In the genomic region with DNA sequence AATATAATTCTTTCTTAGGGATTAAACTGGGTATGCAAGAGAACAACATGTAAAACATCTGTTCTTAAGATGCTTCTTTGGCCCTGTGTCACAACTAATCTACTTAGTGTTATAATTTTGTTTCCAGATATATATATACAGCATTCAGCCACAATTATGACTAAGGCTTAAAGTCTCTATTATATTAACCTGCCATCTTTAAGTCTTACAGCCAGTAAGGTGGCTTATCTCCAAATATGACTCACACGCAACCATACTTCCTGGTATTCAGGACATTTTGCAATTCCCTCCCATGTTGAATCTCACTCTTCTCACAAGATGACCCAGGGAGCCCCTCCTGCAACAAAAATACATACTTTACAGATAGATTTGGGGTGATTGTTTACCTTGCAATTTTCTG, we compare ENCODE assay signal across 15 cellular contexts. TPM values are rescaled to one million over a fixed set of nuclear protein-coding genes. Genes with fewer than 3 reads are reported as not detected.
DNase-seq lines count a peak whose midpoint lies in the region; ATAC-seq, FAIRE-seq and TF ChIP-seq lines count a peak whose summit lies in the region.
"Had no signal": no experiment of that assay in that cellular context is flagged by ENCODE, and none has a peak within 500 bp of the region (broad histone marks: within the 10 kb centered on the region; RNA-seq: fewer than 3 reads in every experiment).

No MANE protein-coding gene starts in this region.

- POLR2A ChIA-PET in AG04450 (lab: Yijun Ruan, JAX): no interaction called here
- POLR2A ChIA-PET in CD4-positive, alpha-beta memory T cell (lab: Charles Lee; ENCODE audit: partially characterized antibody): no interaction called here

- no peak for FAIRE-seq in RCC 7860 (lab: Jason Lieb, UNC)
- FAIRE-seq: G401.6 had no signal

- no peak overlapping the region for H3K27ac Mint-ChIP-seq in CD4-positive, alpha-beta memory T cell

- TF ChIP-seq CTCF in AG04450 (IDR thresholded peaks at IDR 0.05; ENCODE audit: low read depth, low read length): no peak
- no peak for TF ChIP-seq CTCF in fibroblast of mammary gland (conservative IDR thresholded peaks at IDR 0.05; ENCODE audit: control insufficient read depth, insufficient read depth, low read depth, low read length)

- H3K9me3 Mint-ChIP-seq in CD4-positive, alpha-beta memory T cell: no peaks in the 10 kb centered on the region

- H3K27ac ChIP-seq in AG04450 (ENCODE audit: low read depth, low read length): no peak overlapping the region
- H3K27ac ChIP-seq in CD4-positive, alpha-beta memory T cell (ENCODE audit: low read depth, low read length): no peak overlapping the region

- no peaks in the 10 kb centered on the region for H3K36me3 Mint-ChIP-seq in CD4-positive, alpha-beta memory T cell

- no peaks in the 10 kb centered on the region for H3K4me1 ChIP-seq in CD4-positive, alpha-beta memory T cell (ENCODE audit: insufficient read depth, low read length)

- H3K4me3 ChIP-seq in AG04450 (ENCODE audit: low read depth, low read length) (no peak overlapping the region), fibroblast of mammary gland (ENCODE audit: control insufficient read depth, low read depth, low read length) (no peak overlapping the region)
- no peak overlapping the region for H3K4me3 ChIP-seq in CD4-positive, alpha-beta memory T cell (ENCODE audit: low read length in 2 of 2)
- H3K4me3 ChIP-seq: lung had no signal

- peaks cover 2 to 4% of the 10 kb centered on the region in 2 donors for H3K27me3 Mint-ChIP-seq in CD4-positive, alpha-beta memory T cell

- no peaks in the 10 kb centered on the region for H3K27me3 ChIP-seq in AG04450 (ENCODE audit: control insufficient read depth, insufficient read depth, low read length)
- H3K27me3 ChIP-seq in CD4-positive, alpha-beta memory T cell (ENCODE audit: insufficient read depth, low read length): peaks cover 3% of the 10 kb centered on the region

- CTCF ChIA-PET in AG04450 (lab: Charles Lee): interaction anchor here (1.2 to 4.3 kb wide), 2 partner anchors 19 to 122 kb away, joined by 5 to 52 read pairs; no protein-coding TSS in a partner anchor
- CTCF ChIA-PET in CD4-positive, alpha-beta memory T cell (lab: Charles Lee; ENCODE audit: partially characterized antibody): interaction anchor here (0.9 to 3.6 kb wide), 4 partner anchors 11 to 53 kb away, joined by 3 to 48 read pairs (median 4); no protein-coding TSS in a partner anchor

- ATAC-seq in SK-N-SH treated with all-trans-retinoic acid at 6 μM for 48 hours: no peak

- no peak overlapping the region for H3K4me3 Mint-ChIP-seq in CD4-positive, alpha-beta memory T cell

- H3K9me3 ChIP-seq in AG04450 (ENCODE audit: control insufficient read depth, insufficient read depth, low read length): no peaks in the 10 kb centered on the region
- H3K9me3 ChIP-seq in CD4-positive, alpha-beta memory T cell (ENCODE audit: control insufficient read depth in 1 of 2, low read length in 2 of 2): no peaks in the 10 kb centered on the region

- DNase-seq in AG04450 (ENCODE audit: low read depth, low spot score): peak; percentile 83
- DNase-seq in HPDE6-E6E7 (ENCODE audit: extremely low spot score): peak; percentile 11
- DNase-seq in fibroblast of mammary gland (ENCODE audit: low read depth): peak; percentile 88
- no peak for DNase-seq in CD4-positive, alpha-beta memory T cell
- no peak for DNase-seq in RCC 7860 (ENCODE audit: low spot score)
- no peak for DNase-seq in cerebellum (ENCODE audit: low spot score)
- DNase-seq in HK-2 (ENCODE audit: unreplicated experiment): no peak
- DNase-seq: ACHN; head of caudate nucleus; KG1; SHP77 treated with DMSO at 0.1 percent for 48 hours; stimulated activated CD4-positive, alpha-beta T cell treated with anti-CD3 and anti-CD28 coated beads, Interleukin-4, amount 100 ng/mL, for 24 hours had no signal

- no peaks in the 10 kb centered on the region for H3K36me3 ChIP-seq in CD4-positive, alpha-beta memory T cell (ENCODE audit: insufficient read depth, low read length)

- intact Hi-C loops in CD4-positive, alpha-beta memory T cell (cut with micrococcal nuclease): no loop called here

- no peaks in the 10 kb centered on the region for H3K4me1 Mint-ChIP-seq in CD4-positive, alpha-beta memory T cell

TF ChIP-seq in SK-N-SH treated with all-trans-retinoic acid at 6 μM for 48 hours, 23 proteins besides CTCF, POLR2A, EP300 and RAD21:
- TF ChIP-seq ISL1 (CRISPR knock-in tag; IDR thresholded peaks at IDR 0.05) (0 out of 2 replicates have a peak, but pooled peaks have one; percentile 21), ARNTL (CRISPR knock-in tag; IDR thresholded peaks at IDR 0.05; ENCODE audit: borderline replicate concordance, low read depth) (no peak), ZFP3 (CRISPR knock-in tag; IDR thresholded peaks at IDR 0.05) (0 out of 2 replicates have a peak, but pooled peaks have one; percentile 29)
- TF ChIP-seq, protein P1, sequence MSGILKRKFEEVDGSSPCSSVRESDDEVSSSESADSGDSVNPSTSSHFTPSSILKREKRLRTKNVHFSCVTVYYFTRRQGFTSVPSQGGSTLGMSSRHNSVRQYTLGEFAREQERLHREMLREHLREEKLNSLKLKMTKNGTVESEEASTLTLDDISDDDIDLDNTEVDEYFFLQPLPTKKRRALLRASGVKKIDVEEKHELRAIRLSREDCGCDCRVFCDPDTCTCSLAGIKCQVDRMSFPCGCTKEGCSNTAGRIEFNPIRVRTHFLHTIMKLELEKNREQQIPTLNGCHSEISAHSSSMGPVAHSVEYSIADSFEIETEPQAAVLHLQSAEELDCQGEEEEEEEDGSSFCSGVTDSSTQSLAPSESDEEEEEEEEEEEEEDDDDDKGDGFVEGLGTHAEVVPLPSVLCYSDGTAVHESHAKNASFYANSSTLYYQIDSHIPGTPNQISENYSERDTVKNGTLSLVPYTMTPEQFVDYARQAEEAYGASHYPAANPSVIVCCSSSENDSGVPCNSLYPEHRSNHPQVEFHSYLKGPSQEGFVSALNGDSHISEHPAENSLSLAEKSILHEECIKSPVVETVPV (CRISPR knock-in tag; IDR thresholded peaks at IDR 0.05): no peak

RNA-seq across cellular contexts. Expression of a gene that starts 6.6 kb away (rescaled TPM):
- polyA plus RNA-seq in AG04450 (2011; rRNA removed): 1.9 and 2.0 TPM in 2 replicates
- polyA minus RNA-seq in AG04450 (2011; rRNA and poly(A)+ RNA removed): 1.4 and 5.3 TPM in 2 replicates
- total RNA-seq in CD4-positive, alpha-beta memory T cell: 10 to 100 TPM in 1 of 2 experiments, 1 to 10 TPM in 1; 8.3 to 10.8 TPM
- 1 to 10 TPM; 1.6 to 5.9 TPM for polyA plus RNA-seq in CD4-positive, alpha-beta memory T cell
- total RNA-seq in cerebellum: 9.0 TPM

Comparison
In these comparisons a context has a peak if more than half of its experiments do, and no peak if none do; other contexts are left out.
1. DNase-seq: peak in AG04450 (single experiment), HPDE6-E6E7 (single experiment) and fibroblast of mammary gland (single experiment); none in CD4-positive, alpha-beta memory T cell (0 of 5), RCC 7860 (single experiment), cerebellum (single experiment) and HK-2 (single experiment).